Comparison of ENCODE assay signal across 20 cellular contexts in the genomic region with DNA sequence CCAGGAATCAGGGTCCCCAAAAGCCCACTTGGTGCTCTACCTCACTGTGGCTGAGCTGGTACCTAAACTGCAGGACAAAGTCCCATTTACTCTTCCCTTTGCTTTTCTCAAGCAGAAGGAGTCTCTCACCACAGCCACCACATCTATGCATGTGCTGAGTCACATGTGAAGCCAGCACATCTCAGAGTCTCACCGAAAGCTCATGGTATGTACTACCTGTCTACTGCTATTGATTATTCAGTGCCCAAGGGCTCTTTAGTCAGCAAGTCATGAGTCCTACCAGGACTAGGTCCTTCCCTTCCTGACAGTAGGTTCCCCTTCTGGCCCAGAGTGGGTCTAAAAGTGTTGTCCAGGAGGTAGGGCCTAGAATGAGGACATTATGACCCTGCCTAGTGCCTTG.
"Had no signal": no experiment of that assay in that cellular context is flagged by ENCODE, and none has a peak within 500 bp of the region (broad histone marks: within the 10 kb centered on the region; RNA-seq: fewer than 3 reads in every experiment).

No MANE protein-coding gene starts in this region.

- FAIRE-seq: HepG2 had no signal

- H3K9me3 ChIP-seq: SJCRH30 had no signal

- H3K27ac ChIP-seq: Peyer's patch, SJCRH30 had no signal

- DNase-seq: IMR-90, Karpas-422, KG1, MM.1S, NCI-H1105, NCI-H1417, NCI-H1436 treated with DMSO at 0.1 percent for 48 hours, NCI-H1694, NCI-H187 treated with DMSO at 0.1 percent for 48 hours, NCI-H2029 treated with DMSO at 0.1 percent for 48 hours, NCI-H2171 treated with DMSO at 0.1 percent for 48 hours, NCI-H2227 treated with DMSO at 0.1 percent for 48 hours, NCI-H524, NCI-H526 treated with DMSO at 0.1 percent for 48 hours, NCI-H748 treated with DMSO at 0.1 percent for 48 hours, PC-3, Peyer's patch, SHP77 treated with DMSO at 0.1 percent for 48 hours, SJCRH30 had no signal

- H3K27me3 ChIP-seq: Peyer's patch, SJCRH30 had no signal

- H3K4me1 ChIP-seq: Peyer's patch, SJCRH30 had no signal

- H3K36me3 ChIP-seq: Peyer's patch, SJCRH30 had no signal

- H3K4me3 ChIP-seq: Peyer's patch, SJCRH30 had no signal
